23 cellular contexts compared by ENCODE assay signal in the genomic region with DNA sequence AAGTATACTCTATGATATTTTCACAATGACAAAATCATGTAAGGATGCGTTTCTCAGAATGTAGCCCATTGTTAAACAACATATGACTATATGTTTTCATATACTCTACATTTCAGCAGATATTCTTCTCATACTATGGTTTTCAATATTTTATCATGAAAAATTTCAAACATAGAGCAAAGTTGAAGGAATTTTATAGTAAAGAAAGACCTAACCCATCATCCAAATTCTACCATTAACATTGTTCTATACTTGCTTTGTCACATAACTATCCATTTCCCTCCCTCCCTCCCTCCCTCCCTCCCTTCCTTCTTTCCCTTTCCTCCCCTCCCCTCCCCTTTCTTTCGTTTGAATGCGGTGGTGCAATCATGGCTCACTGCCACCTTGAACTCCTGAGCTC.
"Had no signal": no experiment of that assay in that cellular context is flagged by ENCODE, and none has a peak within 500 bp of the region (broad histone marks: within the 10 kb centered on the region; RNA-seq: fewer than 3 reads in every experiment).

No MANE protein-coding gene starts in this region.

- H3K4me3 ChIP-seq: SJSA1, SK-N-MC had no signal

- H3K27me3 ChIP-seq: SJSA1 had no signal

- H3K27ac ChIP-seq: HL-60, SJSA1, SK-N-MC had no signal

- H3K9me3 ChIP-seq: SJSA1 had no signal

- H3K36me3 ChIP-seq: SJSA1 had no signal

- DNase-seq: Karpas-422, KG1, MM.1S, NCI-H1092 treated with DMSO at 0.1 percent for 48 hours, NCI-H1436, NCI-H187, NCI-H2029, NCI-H2081 treated with DMSO at 0.1 percent for 48 hours, NCI-H2171, NCI-H226, NCI-H446, NCI-H510A, NCI-H524 treated with DMSO at 0.1 percent for 48 hours, NCI-H69, NCI-H774, Right ventricle myocardium superior, RPMI8226, SIG-M5 had no signal

- FAIRE-seq: HTR-8/SVneo, RCC 7860 had no signal
